ENCODE assay signal across 8 cellular contexts in the genomic region with DNA sequence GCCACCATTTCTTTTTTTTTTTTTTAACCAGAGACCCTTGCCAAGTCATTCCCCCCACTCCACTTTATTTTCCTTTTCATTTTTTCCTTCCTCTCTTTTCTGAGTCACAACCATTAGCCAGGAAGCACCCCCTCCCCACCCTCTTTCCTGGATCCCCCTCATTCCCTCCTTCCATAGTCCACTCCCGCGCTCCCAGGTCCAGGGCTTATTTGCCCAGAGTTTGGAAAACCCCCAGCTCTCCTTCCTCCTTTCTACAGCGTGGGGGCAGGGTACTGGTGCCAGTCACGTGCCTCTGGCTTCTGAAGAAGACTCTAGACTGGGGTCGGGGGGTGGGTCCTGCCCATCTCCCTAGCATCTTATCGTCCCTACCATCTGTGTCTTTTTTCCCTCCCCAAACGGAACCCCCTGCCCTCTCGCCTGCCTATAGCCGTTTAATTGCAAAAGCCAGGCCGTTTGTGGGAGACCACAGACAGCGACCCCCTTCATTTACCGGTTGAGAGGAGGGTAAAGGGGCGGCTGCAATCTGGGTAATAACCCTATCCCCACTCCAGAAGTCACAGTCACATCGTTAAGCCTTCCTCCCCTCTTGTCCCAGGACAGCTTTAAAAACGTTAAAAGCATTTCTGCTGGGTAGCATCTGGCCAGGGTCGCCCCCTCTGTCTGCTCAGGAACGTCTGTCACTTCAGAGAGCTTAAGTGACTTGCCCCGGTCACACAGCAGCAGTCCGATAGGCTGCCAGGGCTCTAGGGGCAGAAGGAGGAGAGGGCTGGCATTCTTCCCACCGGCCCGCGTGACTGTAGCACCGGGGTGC. TPM values are rescaled to one million over a fixed set of nuclear protein-coding genes. Genes with fewer than 3 reads are reported as not detected.
A peak's percentile ranks its signal among the peaks of the same experiment; 100 is the strongest.
DNase-seq lines count a peak whose midpoint lies in the region; ATAC-seq and TF ChIP-seq lines count a peak whose summit lies in the region.

No MANE protein-coding gene starts in this region.

- TF ChIP-seq CTCF in MCF 10A (IDR thresholded peaks at IDR 0.05; ENCODE audit: unreplicated experiment): no peak
- TF ChIP-seq CTCF in right lobe of liver (IDR thresholded peaks at IDR 0.05): no peak
- no peak for TF ChIP-seq CTCF in tibial artery (IDR thresholded peaks at IDR 0.05)

- peak overlapping the region; percentile 43 to 100 (median 97) for H3K4me3 ChIP-seq in right lobe of liver
- peak overlapping the region; percentile 91 for H3K4me3 ChIP-seq in tibial artery

- POLR2A ChIA-PET in MCF 10A (lab: Yijun Ruan, JAX): interaction anchor here (0.6 to 1.5 kb wide), 9 partner anchors 9 to 1126 kb away, joined by 3 to 16 read pairs (median 3); a partner anchor contains a TSS

- CTCF ChIA-PET in MCF 10A (lab: Yijun Ruan, JAX): interaction anchor here (0.6 kb wide), 1 partner anchor 146 kb away, joined by 3 read pairs; no protein-coding TSS in a partner anchor

- WGBS in right lobe of liver (ENCODE audit: insufficient coverage, low coverage, low lambda C conversion rate, missing lambda C conversion rate): 2% methylated on average over 17 of the region's 23 CpGs

- intact Hi-C loops in MCF 10A (cut with micrococcal nuclease) (no loop called here), right lobe of liver (cut with DNase I) (loop anchor here in 1 of 2 donors (10.0 kb wide), 1 partner anchor 53 kb away; a partner anchor contains a TSS), tibial artery (cut with DNase I; ENCODE audit: low total_unique reads) (no loop called here)

- no peaks in the 10 kb centered on the region for H3K9me3 ChIP-seq in right lobe of liver
- no peaks in the 10 kb centered on the region for H3K9me3 ChIP-seq in tibial artery

- peak overlapping the region in 2 of 3 donors; percentile 48 to 49 for H3K27ac ChIP-seq in right lobe of liver
- H3K27ac ChIP-seq in tibial artery: peak overlapping the region; percentile 42 to 64

- H3K4me1 ChIP-seq in right lobe of liver: peaks cover 0 to 46% (median 13%) of the 10 kb centered on the region in 4 donors
- peaks cover 0 to 49% (median 40%) of the 10 kb centered on the region in 4 donors for H3K4me1 ChIP-seq in tibial artery

- no peaks in the 10 kb centered on the region for H3K27me3 Mint-ChIP-seq in MCF 10A (ENCODE audit: insufficient read depth, unreplicated experiment)

- peak overlapping the region; percentile 96 for H3K4me3 Mint-ChIP-seq in MCF 10A (ENCODE audit: unreplicated experiment)

- no peaks in the 10 kb centered on the region for H3K9me3 Mint-ChIP-seq in MCF 10A (ENCODE audit: unreplicated experiment)

- H3K4me1 Mint-ChIP-seq in MCF 10A (ENCODE audit: insufficient read depth, unreplicated experiment): peaks cover 22% of the 10 kb centered on the region

- no TSS peak for BruUV-seq in MCF 10A (replicated peaks; lab: Mats Ljungman, UMichigan)

- peak; percentile 63 for DNase-seq in DMS153 treated with DMSO at 0.1 percent for 48 hours (lab: John Stamatoyannopoulos, UW; ENCODE audit: unreplicated experiment)
- peak; percentile 83 for DNase-seq in NOMO-1 treated with dmso at 0.1 percent for 144 hours (lab: John Stamatoyannopoulos, UW; ENCODE audit: unreplicated experiment)
- no peak for DNase-seq in MCF 10A (ENCODE audit: unreplicated experiment)
- peak; percentile 64 to 80 (median 78) for DNase-seq in right lobe of liver
- peak in 1 of 2 donors; percentile 57 for DNase-seq in tibial artery

- H3K36me3 Mint-ChIP-seq in MCF 10A (ENCODE audit: insufficient read depth, unreplicated experiment): peaks cover 55% of the 10 kb centered on the region

- ATAC-seq in HG02571 (IDR thresholded peaks at IDR 0.05; ENCODE audit: unreplicated experiment) (peak; percentile 20), right lobe of liver (peak in 2 of 4 donors; percentile 5 to 52), HG02840 (IDR thresholded peaks at IDR 0.05; ENCODE audit: low FRiP score, unreplicated experiment) (no peak), GM19452 (IDR thresholded peaks at IDR 0.05; ENCODE audit: unreplicated experiment) (no peak)

- peak overlapping the region; percentile 96 for H3K27ac Mint-ChIP-seq in MCF 10A (ENCODE audit: low read depth, unreplicated experiment)

- peaks cover 7 to 34% (median 24%) of the 10 kb centered on the region in 4 donors for H3K36me3 ChIP-seq in right lobe of liver
- H3K36me3 ChIP-seq in tibial artery: peaks cover 25 to 27% (median 26%) of the 10 kb centered on the region in 3 donors

- H3K27me3 ChIP-seq in right lobe of liver: no peaks in the 10 kb centered on the region
- no peaks in the 10 kb centered on the region for H3K27me3 ChIP-seq in tibial artery

- no peak for TF ChIP-seq POLR2A in right lobe of liver (IDR thresholded peaks at IDR 0.05)

RNA-seq across cellular contexts. Expression of a gene that starts 1.0 kb away (rescaled TPM):
- total RNA-seq in MCF 10A (2022): 792 and 1,042 TPM in 2 replicates
- total RNA-seq in right lobe of liver: 1,000 to 10,000 TPM in 3 of 6 experiments, 100 to 1,000 TPM in 3; 771 to 1,471 (median 1,008) TPM

RNA-seq across cellular contexts. Expression of a gene that starts 3.9 kb away (rescaled TPM):
- total RNA-seq in MCF 10A (2022): 78.6 and 107 TPM in 2 replicates
- 10 to 100 TPM; 22.9 to 46.2 (median 29.0) TPM for total RNA-seq in right lobe of liver

RNA-seq across cellular contexts. Expression of a gene that starts 8.2 kb away (rescaled TPM):
- 197 and 219 TPM in 2 replicates for total RNA-seq in MCF 10A (2022)
- total RNA-seq in right lobe of liver: 10 to 100 TPM; 37.8 to 69.0 (median 52.9) TPM

RNA-seq across cellular contexts. Expression of a gene that starts 18.4 kb away (rescaled TPM):
- total RNA-seq in MCF 10A (2022) (0.83 and 0.91 TPM in 2 replicates), right lobe of liver (under 1 TPM in 1 of 6 experiments, not detected in 5; 0.18 TPM)

RNA-seq across cellular contexts. Expression of a gene that starts 19.6 kb away (rescaled TPM):
- total RNA-seq in MCF 10A (2022) (44.4 and 47.5 TPM in 2 replicates), right lobe of liver (10 to 100 TPM in 3 of 6 experiments, 1 to 10 TPM in 3; 7.7 to 29.3 (median 10.0) TPM)
